In genomic region chr1:222769181-222769580, GRCh38 we compare ENCODE assay signal across 1 cellular context.
A peak's percentile ranks its signal among the peaks of the same experiment; 100 is the strongest.
TF ChIP-seq lines count a peak whose summit lies in the region.

No MANE protein-coding gene starts in this region.

TF ChIP-seq in K562, 482 proteins besides CTCF, POLR2A, EP300 and RAD21:
- TF ChIP-seq NCOA1 (IDR thresholded peaks at IDR 0.05; ENCODE audit: low read depth) (no peak), ZNF785 (CRISPR knock-in tag; IDR thresholded peaks at IDR 0.05) (no peak), ZNF699 (CRISPR knock-in tag; IDR thresholded peaks at IDR 0.05; ENCODE audit: insufficient replicate concordance) (peak; percentile 95), ELK1 (CRISPR knock-in tag; IDR thresholded peaks at IDR 0.05) (no peak), RBM25 (IDR thresholded peaks at IDR 0.05; ENCODE audit: low read depth, low read length, severe bottlenecking) (peak; percentile 89), ARID4B (CRISPR knock-in tag; IDR thresholded peaks at IDR 0.05) (no peak), CBFA2T2 (conservative IDR thresholded peaks at IDR 0.05) (no peak), RBM17 (IDR thresholded peaks at IDR 0.05; ENCODE audit: borderline replicate concordance, low read depth, low read length) (no peak), PHB (CRISPR knock-in tag; IDR thresholded peaks at IDR 0.05) (no peak), RCOR1 (IDR thresholded peaks at IDR 0.05; ENCODE audit: borderline replicate concordance in 1 of 2, low read depth in 2 of 2, low read length in 2 of 2) (peak in 1 of 2 experiments; percentile 19; a peak in 1 of 4 replicates), NUFIP1 (IDR thresholded peaks at IDR 0.05; ENCODE audit: partially characterized antibody) (no peak), SMARCA5 (IDR thresholded peaks at IDR 0.05) (peak; percentile 82; the same call in 1 of the 2 replicates), CAMTA2 (CRISPR knock-in tag; conservative IDR thresholded peaks at IDR 0.05) (no peak), ZBTB11 (CRISPR knock-in tag; IDR thresholded peaks at IDR 0.05) (no peak), CREM (IDR thresholded peaks at IDR 0.05; ENCODE audit: low read depth) (no peak), DPF2 (IDR thresholded peaks at IDR 0.05) (no peak), ZNF280A (IDR thresholded peaks at IDR 0.05; ENCODE audit: low read depth, partially characterized antibody) (peak; percentile 73), TRIM28 (IDR thresholded peaks at IDR 0.05) (peak; percentile 95), ELK3 (CRISPR knock-in tag; IDR thresholded peaks at IDR 0.05) (no peak), GATAD2B (IDR thresholded peaks at IDR 0.05; ENCODE audit: borderline replicate concordance) (no peak), CBFA2T3 (IDR thresholded peaks at IDR 0.05) (no peak), CBX1 (IDR thresholded peaks at IDR 0.05; ENCODE audit: low read depth) (0 out of 2 replicates have a peak, but pooled peaks have one; percentile 43), ZNF57 (CRISPR knock-in tag; IDR thresholded peaks at IDR 0.05) (no peak), FOXK1 (CRISPR knock-in tag; IDR thresholded peaks at IDR 0.05; ENCODE audit: borderline replicate concordance) (no peak), TRIM24 (IDR thresholded peaks at IDR 0.05) (peak; percentile 25 to 58; a peak in 1 of 4 replicates), CBX5 (IDR thresholded peaks at IDR 0.05; ENCODE audit: borderline replicate concordance, low read depth) (0 out of 2 replicates have a peak, but pooled peaks have one; percentile 68), CBX3 (IDR thresholded peaks at IDR 0.05; ENCODE audit: borderline replicate concordance in 1 of 2, low read length in 2 of 2) (peak in 1 of 2 experiments; percentile 99; a peak in 2 of 3 replicates), KDM1A (IDR thresholded peaks at IDR 0.05) (peak in 1 of 2 experiments; percentile 63; a peak in 2 of 4 replicates), ZNF507 (tag; conservative IDR thresholded peaks at IDR 0.05) (no peak)
- TF ChIP-seq, protein P1, sequence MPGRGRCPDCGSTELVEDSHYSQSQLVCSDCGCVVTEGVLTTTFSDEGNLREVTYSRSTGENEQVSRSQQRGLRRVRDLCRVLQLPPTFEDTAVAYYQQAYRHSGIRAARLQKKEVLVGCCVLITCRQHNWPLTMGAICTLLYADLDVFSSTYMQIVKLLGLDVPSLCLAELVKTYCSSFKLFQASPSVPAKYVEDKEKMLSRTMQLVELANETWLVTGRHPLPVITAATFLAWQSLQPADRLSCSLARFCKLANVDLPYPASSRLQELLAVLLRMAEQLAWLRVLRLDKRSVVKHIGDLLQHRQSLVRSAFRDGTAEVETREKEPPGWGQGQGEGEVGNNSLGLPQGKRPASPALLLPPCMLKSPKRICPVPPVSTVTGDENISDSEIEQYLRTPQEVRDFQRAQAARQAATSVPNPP (IDR thresholded peaks at IDR 0.05; ENCODE audit: borderline replicate concordance, insufficient read depth, insufficient read length): no peak
- TF ChIP-seq, protein P2, sequence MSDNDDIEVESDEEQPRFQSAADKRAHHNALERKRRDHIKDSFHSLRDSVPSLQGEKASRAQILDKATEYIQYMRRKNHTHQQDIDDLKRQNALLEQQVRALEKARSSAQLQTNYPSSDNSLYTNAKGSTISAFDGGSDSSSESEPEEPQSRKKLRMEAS (CRISPR knock-in tag; IDR thresholded peaks at IDR 0.05): no peak
- TF ChIP-seq, protein P3, sequence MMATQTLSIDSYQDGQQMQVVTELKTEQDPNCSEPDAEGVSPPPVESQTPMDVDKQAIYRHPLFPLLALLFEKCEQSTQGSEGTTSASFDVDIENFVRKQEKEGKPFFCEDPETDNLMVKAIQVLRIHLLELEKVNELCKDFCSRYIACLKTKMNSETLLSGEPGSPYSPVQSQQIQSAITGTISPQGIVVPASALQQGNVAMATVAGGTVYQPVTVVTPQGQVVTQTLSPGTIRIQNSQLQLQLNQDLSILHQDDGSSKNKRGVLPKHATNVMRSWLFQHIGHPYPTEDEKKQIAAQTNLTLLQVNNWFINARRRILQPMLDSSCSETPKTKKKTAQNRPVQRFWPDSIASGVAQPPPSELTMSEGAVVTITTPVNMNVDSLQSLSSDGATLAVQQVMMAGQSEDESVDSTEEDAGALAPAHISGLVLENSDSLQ (IDR thresholded peaks at IDR 0.05): no peak
- TF ChIP-seq, protein P4, sequence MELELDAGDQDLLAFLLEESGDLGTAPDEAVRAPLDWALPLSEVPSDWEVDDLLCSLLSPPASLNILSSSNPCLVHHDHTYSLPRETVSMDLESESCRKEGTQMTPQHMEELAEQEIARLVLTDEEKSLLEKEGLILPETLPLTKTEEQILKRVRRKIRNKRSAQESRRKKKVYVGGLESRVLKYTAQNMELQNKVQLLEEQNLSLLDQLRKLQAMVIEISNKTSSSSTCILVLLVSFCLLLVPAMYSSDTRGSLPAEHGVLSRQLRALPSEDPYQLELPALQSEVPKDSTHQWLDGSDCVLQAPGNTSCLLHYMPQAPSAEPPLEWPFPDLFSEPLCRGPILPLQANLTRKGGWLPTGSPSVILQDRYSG (tag; conservative IDR thresholded peaks at IDR 0.05; ENCODE audit: low read depth): no peak
- TF ChIP-seq, protein P5, sequence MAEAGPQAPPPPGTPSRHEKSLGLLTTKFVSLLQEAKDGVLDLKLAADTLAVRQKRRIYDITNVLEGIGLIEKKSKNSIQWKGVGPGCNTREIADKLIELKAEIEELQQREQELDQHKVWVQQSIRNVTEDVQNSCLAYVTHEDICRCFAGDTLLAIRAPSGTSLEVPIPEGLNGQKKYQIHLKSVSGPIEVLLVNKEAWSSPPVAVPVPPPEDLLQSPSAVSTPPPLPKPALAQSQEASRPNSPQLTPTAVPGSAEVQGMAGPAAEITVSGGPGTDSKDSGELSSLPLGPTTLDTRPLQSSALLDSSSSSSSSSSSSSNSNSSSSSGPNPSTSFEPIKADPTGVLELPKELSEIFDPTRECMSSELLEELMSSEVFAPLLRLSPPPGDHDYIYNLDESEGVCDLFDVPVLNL (CRISPR knock-in tag; IDR thresholded peaks at IDR 0.05; ENCODE audit: low read depth): no peak
